In the genomic region with DNA sequence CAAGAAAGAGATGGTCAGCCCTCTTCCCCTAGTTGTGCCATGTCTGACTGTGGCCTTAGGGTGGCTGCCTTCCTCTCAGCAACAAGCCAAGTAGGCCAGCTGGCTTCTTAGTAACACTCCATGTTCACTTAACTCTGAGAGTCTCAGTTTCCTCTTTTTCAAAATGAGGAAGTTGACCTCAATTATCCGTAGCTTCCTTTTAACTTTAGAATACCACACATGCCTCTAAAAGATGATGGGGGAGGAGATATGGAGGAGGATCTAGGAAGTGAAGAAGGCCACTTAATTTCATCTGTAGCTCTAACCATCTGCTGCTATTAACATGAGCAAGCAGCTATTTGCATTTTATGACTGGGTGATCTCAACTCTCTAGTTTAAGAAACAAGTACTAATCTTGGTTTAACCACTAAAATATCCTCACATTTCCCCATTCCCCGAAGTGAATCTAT, we compare ENCODE assay signal across 8 cellular contexts. TPM values are rescaled to one million over a fixed set of nuclear protein-coding genes. Genes with fewer than 3 reads are reported as not detected.
DNase-seq lines count a peak whose midpoint lies in the region; ATAC-seq and TF ChIP-seq lines count a peak whose summit lies in the region.

No MANE protein-coding gene starts in this region.

- peak; percentile 78 for ATAC-seq in GM21423 (IDR thresholded peaks at IDR 0.05; ENCODE audit: unreplicated experiment)

- H3K27me3 ChIP-seq in DOHH2 (ENCODE audit: control insufficient read depth, low read length) = no peaks in the 10 kb centered on the region
- no peaks in the 10 kb centered on the region for H3K27me3 ChIP-seq in Karpas-422 (ENCODE audit: low read length)
- H3K27me3 ChIP-seq in testis = no peaks in the 10 kb centered on the region

- intact Hi-C loops in testis (cut with DNase I; ENCODE audit: low total_unique reads) (no loop called here), posterior cingulate gyrus (cut with DNase I) (no loop called here)

- DNase-seq in Karpas-422 (peak; percentile 95), fibroblast of villous mesenchyme (ENCODE audit: low read depth) (peak; percentile 93), testis (peak; percentile 22), T-helper 9 cell (no peak), posterior cingulate gyrus (no peak), hippocampal formation (lab: John Stamatoyannopoulos, UW) (no peak)

- H3K79me2 ChIP-seq in DOHH2 (ENCODE audit: control insufficient read depth, low read length) = no peaks in the 10 kb centered on the region
- no peaks in the 10 kb centered on the region for H3K79me2 ChIP-seq in Karpas-422 (ENCODE audit: low read length)

- WGBS in testis, 2 donors = 40 to 53% methylated on average over 2 of the region's 2 CpGs

- TF ChIP-seq CTCF in DOHH2 (IDR thresholded peaks at IDR 0.05; ENCODE audit: low read depth, low read length, poor library complexity, severe bottlenecking) = no peak
- TF ChIP-seq CTCF in fibroblast of villous mesenchyme (IDR thresholded peaks at IDR 0.05; ENCODE audit: insufficient read depth, low read depth, low read length) = no peak
- no peak for TF ChIP-seq CTCF in testis (IDR thresholded peaks at IDR 0.05)

- H3K27ac ChIP-seq in DOHH2 (ENCODE audit: low read depth, low read length) = peak overlapping the region; percentile 61
- H3K27ac ChIP-seq in Karpas-422 (ENCODE audit: low read length) = peak overlapping the region; percentile 80
- H3K27ac ChIP-seq in testis = no peak overlapping the region

- H3F3A ChIP-seq in DOHH2 (ENCODE audit: control insufficient read depth, insufficient read depth) = peaks cover 4% of the 10 kb centered on the region; the same call in 1 of the 2 replicates

- H3K4me2 ChIP-seq in DOHH2 (ENCODE audit: low read length) (peak overlapping the region; percentile 56), Karpas-422 (ENCODE audit: low read depth, low read length, poor library complexity, severe bottlenecking) (peak overlapping the region; percentile 67)

- H3K9me2 ChIP-seq in DOHH2 (replicated peaks; ENCODE audit: control insufficient read depth, low read length) = no peaks in the 10 kb centered on the region
- H3K9me2 ChIP-seq in Karpas-422 (replicated peaks; ENCODE audit: insufficient read depth, low read length) = 0 out of 2 replicates have a peak, but pooled peaks cover 4% of the 10 kb centered on the region

- TF ChIP-seq POLR2A in testis (IDR thresholded peaks at IDR 0.05) = no peak

- H3K4me3 ChIP-seq in DOHH2 (ENCODE audit: low read length) (peak overlapping the region; percentile 30), Karpas-422 (ENCODE audit: low read length) (peak overlapping the region; percentile 40), fibroblast of villous mesenchyme (ENCODE audit: low read depth, low read length) (no peak overlapping the region), testis (no peak overlapping the region)

- H3K4me1 ChIP-seq in DOHH2 (ENCODE audit: control insufficient read depth, low read length) (peaks cover 28% of the 10 kb centered on the region), Karpas-422 (ENCODE audit: low read length) (peaks cover 50% of the 10 kb centered on the region), testis (peaks cover 6% of the 10 kb centered on the region)

- 0 out of 2 replicates have a peak overlapping the region, but pooled peaks have one; percentile 34 for H2AFZ ChIP-seq in Karpas-422 (ENCODE audit: low read length)

- H4K20me1 ChIP-seq in DOHH2 (ENCODE audit: control insufficient read depth, insufficient read depth, low read depth, low read length) (no peaks in the 10 kb centered on the region), Karpas-422 (ENCODE audit: insufficient read depth, low read depth, low read length) (no peaks in the 10 kb centered on the region)

- H3K9me3 ChIP-seq in DOHH2 (ENCODE audit: control insufficient read depth, insufficient read depth, low read length) = no peaks in the 10 kb centered on the region; the same call in 1 of the 2 replicates
- H3K9me3 ChIP-seq in Karpas-422 (ENCODE audit: low read length) = no peaks in the 10 kb centered on the region
- H3K9me3 ChIP-seq in testis = no peaks in the 10 kb centered on the region

- no peak overlapping the region for H3K9ac ChIP-seq in Karpas-422 (ENCODE audit: low read length)

- H3K36me3 ChIP-seq in DOHH2 (ENCODE audit: control insufficient read depth, low read length) (no peaks in the 10 kb centered on the region), Karpas-422 (ENCODE audit: insufficient read depth, low read length) (no peaks in the 10 kb centered on the region), testis (ENCODE audit: low read depth, missing control alignments) (no peaks in the 10 kb centered on the region)

RNA-seq across cellular contexts. Expression of a gene that starts 32.9 kb away (rescaled TPM):
- total RNA-seq in Karpas-422 (2014; rRNA removed; shearing (Covaris generic); ENCODE audit: low replicate concordance) = not detected in 2 replicates
- total RNA-seq in fibroblast of villous mesenchyme (not detected in 2 replicates), testis (under 1 TPM in 1 of 2 donors, not detected in 1; 0.71 TPM)
- polyA plus RNA-seq in testis (ENCODE audit: insufficient read depth, low read depth, low replicate concordance) = 7.9 TPM

Comparison
In these comparisons a context has a peak if more than half of its experiments do, and no peak if none do; other contexts are left out.
1. H3K27ac ChIP-seq: peak in DOHH2 (single experiment) and Karpas-422 (single experiment); none in testis (0 of 2).
2. H3K4me3 ChIP-seq: peak in DOHH2 (single experiment) and Karpas-422 (single experiment); none in fibroblast of villous mesenchyme (single experiment) and testis (0 of 2).
3. DNase-seq: peak in Karpas-422 (single experiment), fibroblast of villous mesenchyme (single experiment) and testis (single experiment); none in T-helper 9 cell (single experiment), posterior cingulate gyrus (0 of 10) and hippocampal formation (0 of 2).